ENCODE assay signal across 26 cellular contexts in the genomic region with DNA sequence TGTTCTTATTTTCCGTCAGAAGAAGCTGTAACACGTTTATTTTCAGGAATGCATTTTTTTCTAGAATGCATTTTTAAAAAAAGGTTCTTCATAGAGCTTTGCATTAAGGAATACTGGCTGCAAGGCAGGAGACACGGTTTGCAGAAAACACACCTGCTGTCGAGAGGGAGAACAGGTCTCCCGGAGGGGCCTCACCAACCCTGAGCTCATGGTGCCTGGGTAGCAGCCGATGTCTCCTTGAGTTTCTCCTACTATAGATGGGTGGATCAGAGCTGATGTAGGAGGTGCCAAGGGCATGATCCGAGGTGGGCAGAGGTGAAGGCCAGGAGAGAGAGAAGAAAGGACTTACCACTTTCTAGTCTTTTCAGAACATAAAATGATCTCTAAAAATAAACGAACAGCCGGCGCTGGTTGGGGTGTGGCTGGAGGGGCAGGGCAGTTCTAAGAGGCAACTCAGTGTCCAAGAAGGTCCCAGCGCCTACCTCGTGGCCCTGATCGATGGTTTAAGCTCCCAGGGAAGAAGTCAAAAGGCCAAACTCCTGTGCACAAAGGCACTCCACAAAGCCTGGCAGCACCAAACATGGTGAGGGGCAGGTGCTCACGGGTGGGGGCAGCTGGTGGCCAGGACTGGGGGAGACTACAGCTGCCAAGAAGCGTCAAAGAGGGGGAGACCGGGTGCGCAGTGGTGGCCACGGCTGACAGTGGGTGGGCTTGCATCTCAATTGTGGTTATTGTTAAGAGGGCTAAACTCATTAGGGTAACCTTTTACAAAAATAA. TPM values are rescaled to one million over a fixed set of nuclear protein-coding genes. Genes with fewer than 3 reads are reported as not detected.
DNase-seq lines count a peak whose midpoint lies in the region; ATAC-seq and TF ChIP-seq lines count a peak whose summit lies in the region.
"Had no signal": no experiment of that assay in that cellular context is flagged by ENCODE, and none has a peak within 500 bp of the region (broad histone marks: within the 10 kb centered on the region; RNA-seq: fewer than 3 reads in every experiment).

No MANE protein-coding gene starts in this region.

- H3K36me3 Mint-ChIP-seq in CD14-positive monocyte (no peaks in the 10 kb centered on the region), glutamatergic neuron (ENCODE audit: unreplicated experiment) (no peaks in the 10 kb centered on the region)
- H3K36me3 Mint-ChIP-seq in activated T-helper 2 cell treated with anti-CD3 and anti-CD28 coated beads, Interferon-gamma antibody, Interleukin-2, Interleukin-4, amounts not matched to agents 10 μg/mL and 5 μg/mL and 100 μg/mL, durations not matched to agents 14 hours and 24 hours and 36 hours (ENCODE audit: low read depth) = no peaks in the 10 kb centered on the region
- H3K36me3 Mint-ChIP-seq: activated naive CD8-positive, alpha-beta T cell; CD4-positive, alpha-beta memory T cell; naive thymus-derived CD8-positive, alpha-beta T cell; T-cell had no signal

- peaks cover 9% of the 10 kb centered on the region for H3K4me1 Mint-ChIP-seq in CD14-positive monocyte
- H3K4me1 Mint-ChIP-seq in glutamatergic neuron (ENCODE audit: low read depth, unreplicated experiment) = peaks cover 11% of the 10 kb centered on the region
- no peaks in the 10 kb centered on the region for H3K4me1 Mint-ChIP-seq in activated T-helper 2 cell treated with anti-CD3 and anti-CD28 coated beads, Interferon-gamma antibody, Interleukin-2, Interleukin-4, amounts not matched to agents 10 μg/mL and 5 μg/mL and 100 μg/mL, durations not matched to agents 14 hours and 24 hours and 36 hours (ENCODE audit: low read depth)

- H3K4me1 ChIP-seq in osteoblast (ENCODE audit: insufficient read depth, low read length) = peaks cover 5% of the 10 kb centered on the region
- H3K4me1 ChIP-seq: psoas muscle, thyroid gland had no signal

- intact Hi-C loops in CD14-positive monocyte (cut with micrococcal nuclease) = no loop called here
- intact Hi-C loops in activated T-helper 2 cell treated with anti-CD3 and anti-CD28 coated beads, Interferon-gamma antibody, Interleukin-2, Interleukin-4, amounts not matched to agents 10 μg/mL and 5 μg/mL and 100 μg/mL, durations not matched to agents 14 hours and 24 hours and 36 hours (cut with micrococcal nuclease) = no loop called here

- DNase-seq in AG04450 (ENCODE audit: low read depth, low spot score) (no peak), CD14-positive monocyte (ENCODE audit: low spot score) (peak; percentile 33), glutamatergic neuron (peak; percentile 9), osteoblast (ENCODE audit: insufficient read length, low spot score, missing footprints) (peak; percentile 78)
- DNase-seq in stimulated activated naive CD4-positive, alpha-beta T cell (lab: John Stamatoyannopoulos, UW) = no peak
- DNase-seq in activated T-helper 2 cell treated with anti-CD3 and anti-CD28 coated beads, Interferon-gamma antibody, Interleukin-2, Interleukin-4, amounts not matched to agents 10 μg/mL and 5 μg/mL and 100 μg/mL, durations not matched to agents 14 hours and 24 hours and 36 hours (ENCODE audit: low spot score) = no peak
- DNase-seq: activated CD4-positive, CD25-positive, alpha-beta regulatory T cell treated with anti-CD3 and anti-CD28 coated beads, Interleukin-2, amount 50 U/mL, for 72 hours; activated T-cell treated with anti-CD3 and anti-CD28 coated beads, Interleukin-2, amount 50 U/mL, for 48 hours; CD4-positive, alpha-beta memory T cell; effector CD8-positive, alpha-beta T cell; foreskin melanocyte; GOT3; mesenchymal stem cell; NCI-H146; NCI-H748 treated with DMSO at 0.1 percent for 48 hours; SIG-M5; T-cell had no signal

- H3K4me2 ChIP-seq in osteoblast (ENCODE audit: insufficient read depth, low read length) = no peak overlapping the region

- H4K20me1 ChIP-seq in osteoblast (ENCODE audit: insufficient read depth, low read length) = no peaks in the 10 kb centered on the region

- H3K27me3 ChIP-seq in AG04450 (ENCODE audit: control insufficient read depth, insufficient read depth, low read length) (no peaks in the 10 kb centered on the region), osteoblast (ENCODE audit: insufficient read depth, low read length) (no peaks in the 10 kb centered on the region)
- H3K27me3 ChIP-seq: thyroid gland had no signal

- H3K4me3 Mint-ChIP-seq in CD14-positive monocyte (no peak overlapping the region), glutamatergic neuron (ENCODE audit: unreplicated experiment) (no peak overlapping the region)
- no peak overlapping the region for H3K4me3 Mint-ChIP-seq in activated T-helper 2 cell treated with anti-CD3 and anti-CD28 coated beads, Interferon-gamma antibody, Interleukin-2, Interleukin-4, amounts not matched to agents 10 μg/mL and 5 μg/mL and 100 μg/mL, durations not matched to agents 14 hours and 24 hours and 36 hours (ENCODE audit: low read depth)
- H3K4me3 Mint-ChIP-seq: activated naive CD8-positive, alpha-beta T cell; CD4-positive, alpha-beta memory T cell; naive thymus-derived CD8-positive, alpha-beta T cell; stimulated activated naive CD8-positive, alpha-beta T cell treated with anti-CD3 and anti-CD28 coated beads, Interleukin-15, Interleukin-2, amounts not matched to agents 100 ng/mL and 50 ng/mL, for 24 hours; T-cell had no signal

- POLR2A ChIA-PET in AG04450 (lab: Yijun Ruan, JAX) = interaction anchor here (0.6 kb wide), 1 partner anchor 68 kb away, joined by 3 read pairs; no protein-coding TSS in a partner anchor

- H3K27me3 Mint-ChIP-seq in CD14-positive monocyte (ENCODE audit: low read depth in 3 of 3) = peaks cover 0 to 2% (median 1%) of the 10 kb centered on the region in 3 donors
- H3K27me3 Mint-ChIP-seq in glutamatergic neuron (ENCODE audit: unreplicated experiment) = peaks cover 13% of the 10 kb centered on the region
- no peaks in the 10 kb centered on the region for H3K27me3 Mint-ChIP-seq in activated T-helper 2 cell treated with anti-CD3 and anti-CD28 coated beads, Interferon-gamma antibody, Interleukin-2, Interleukin-4, amounts not matched to agents 10 μg/mL and 5 μg/mL and 100 μg/mL, durations not matched to agents 14 hours and 24 hours and 36 hours (ENCODE audit: low read depth)
- H3K27me3 Mint-ChIP-seq: activated naive CD8-positive, alpha-beta T cell; CD4-positive, alpha-beta memory T cell; naive thymus-derived CD8-positive, alpha-beta T cell; stimulated activated naive CD8-positive, alpha-beta T cell treated with anti-CD3 and anti-CD28 coated beads, Interleukin-15, Interleukin-2, amounts not matched to agents 100 ng/mL and 50 ng/mL, for 24 hours; T-cell had no signal

- no peaks in the 10 kb centered on the region; the same call in 1 of the 2 replicates for H3K9me3 ChIP-seq in AG04450 (ENCODE audit: control insufficient read depth, insufficient read depth, low read length)
- no peaks in the 10 kb centered on the region for H3K9me3 ChIP-seq in osteoblast (ENCODE audit: low read depth, low read length)
- H3K9me3 ChIP-seq: psoas muscle, thyroid gland had no signal

- ATAC-seq in GM19467 (IDR thresholded peaks at IDR 0.05; ENCODE audit: unreplicated experiment) (no peak), HG03045 (IDR thresholded peaks at IDR 0.05; ENCODE audit: unreplicated experiment) (no peak)
- ATAC-seq: esophagus mucosa; naive thymus-derived CD8-positive, alpha-beta T cell; psoas muscle; T-cell had no signal

- H2AFZ ChIP-seq in osteoblast (ENCODE audit: low read length) = no peak overlapping the region

- H3K27ac ChIP-seq in AG04450 (ENCODE audit: low read depth, low read length) = peak overlapping the region; percentile 2
- H3K27ac ChIP-seq in osteoblast (ENCODE audit: low read depth, low read length) = no peak overlapping the region
- H3K27ac ChIP-seq: psoas muscle, skin epidermis, thyroid gland had no signal

- no peaks in the 10 kb centered on the region for H3K79me2 ChIP-seq in osteoblast (ENCODE audit: insufficient read depth, low read length)

- no peak overlapping the region for H3K4me3 ChIP-seq in AG04450 (ENCODE audit: low read depth, low read length)
- H3K4me3 ChIP-seq in osteoblast (ENCODE audit: insufficient read depth, low read length) = no peak overlapping the region
- H3K4me3 ChIP-seq: psoas muscle, skin epidermis, thyroid gland had no signal

- H3K27ac Mint-ChIP-seq in CD14-positive monocyte (peak overlapping the region in 2 of 7 donors; percentile 11 to 17), glutamatergic neuron (ENCODE audit: unreplicated experiment) (no peak overlapping the region)
- no peak overlapping the region for H3K27ac Mint-ChIP-seq in activated T-helper 2 cell treated with anti-CD3 and anti-CD28 coated beads, Interferon-gamma antibody, Interleukin-2, Interleukin-4, amounts not matched to agents 10 μg/mL and 5 μg/mL and 100 μg/mL, durations not matched to agents 14 hours and 24 hours and 36 hours
- H3K27ac Mint-ChIP-seq: activated naive CD8-positive, alpha-beta T cell; stimulated activated naive CD8-positive, alpha-beta T cell treated with anti-CD3 and anti-CD28 coated beads, Interleukin-15, Interleukin-2, amounts not matched to agents 100 ng/mL and 50 ng/mL, for 24 hours; T-cell had no signal

- CTCF ChIA-PET in AG04450 (lab: Charles Lee) = interaction anchor here (1.0 to 8.6 kb wide), 3 partner anchors 150 to 185 kb away, joined by 3 to 255 read pairs (median 3); partner anchors contain the start of gene FAAP20

- no peak for TF ChIP-seq CTCF in AG04450 (IDR thresholded peaks at IDR 0.05; ENCODE audit: low read depth, low read length)
- no peak for TF ChIP-seq CTCF in CD14-positive monocyte (IDR thresholded peaks at IDR 0.05)
- no peak for TF ChIP-seq CTCF in glutamatergic neuron (IDR thresholded peaks at IDR 0.05; ENCODE audit: partially characterized antibody, unreplicated experiment)
- TF ChIP-seq CTCF in osteoblast (IDR thresholded peaks at IDR 0.05; ENCODE audit: extremely low read depth, low read depth, low read length) = no peak

- H3K36me3 ChIP-seq in osteoblast (ENCODE audit: insufficient read depth, low read length) = no peaks in the 10 kb centered on the region
- H3K36me3 ChIP-seq: thyroid gland had no signal

- peaks cover 0 to 6% (median 0%) of the 10 kb centered on the region in 7 donors for H3K9me3 Mint-ChIP-seq in CD14-positive monocyte
- peaks cover 5% of the 10 kb centered on the region for H3K9me3 Mint-ChIP-seq in glutamatergic neuron (ENCODE audit: unreplicated experiment)
- no peaks in the 10 kb centered on the region for H3K9me3 Mint-ChIP-seq in activated T-helper 2 cell treated with anti-CD3 and anti-CD28 coated beads, Interferon-gamma antibody, Interleukin-2, Interleukin-4, amounts not matched to agents 10 μg/mL and 5 μg/mL and 100 μg/mL, durations not matched to agents 14 hours and 24 hours and 36 hours
- H3K9me3 Mint-ChIP-seq: CD4-positive, alpha-beta memory T cell; naive thymus-derived CD8-positive, alpha-beta T cell; stimulated activated naive CD8-positive, alpha-beta T cell treated with anti-CD3 and anti-CD28 coated beads, Interleukin-15, Interleukin-2, amounts not matched to agents 100 ng/mL and 50 ng/mL, for 24 hours; T-cell had no signal

RNA-seq across cellular contexts. Expression of gene MORN1, which starts 12.2 kb away (rescaled TPM):
- polyA plus RNA-seq in AG04450 (2011; rRNA removed) = 3.0 and 3.6 TPM in 2 replicates
- 8.1 and 11.0 TPM in 2 replicates for polyA minus RNA-seq in AG04450 (2011; rRNA and poly(A)+ RNA removed)
- polyA plus RNA-seq in CD14-positive monocyte = 1 to 10 TPM; 1.5 to 1.7 TPM
- 10.8 TPM for total RNA-seq in glutamatergic neuron (ENCODE audit: unreplicated experiment)
- total RNA-seq in osteoblast = 12.4 and 13.4 TPM in 2 replicates
- total RNA-seq in activated T-helper 2 cell treated with anti-CD3 and anti-CD28 coated beads, Interferon-gamma antibody, Interleukin-2, Interleukin-4, amounts not matched to agents 10 μg/mL and 5 μg/mL and 100 μg/mL, durations not matched to agents 14 hours and 24 hours and 36 hours = 7.5 and 8.0 TPM in 2 replicates

RNA-seq across cellular contexts. Expression of gene RER1, which starts 12.5 kb away (rescaled TPM):
- polyA plus RNA-seq in AG04450 (2011; rRNA removed) (312 and 324 TPM in 2 replicates), CD14-positive monocyte (100 to 1,000 TPM; 193 to 235 TPM)
- polyA minus RNA-seq in AG04450 (2011; rRNA and poly(A)+ RNA removed) = 243 and 249 TPM in 2 replicates
- total RNA-seq in glutamatergic neuron (ENCODE audit: unreplicated experiment) (93.0 TPM), osteoblast (77.8 and 95.2 TPM in 2 replicates)
- total RNA-seq in activated T-helper 2 cell treated with anti-CD3 and anti-CD28 coated beads, Interferon-gamma antibody, Interleukin-2, Interleukin-4, amounts not matched to agents 10 μg/mL and 5 μg/mL and 100 μg/mL, durations not matched to agents 14 hours and 24 hours and 36 hours = 142 and 144 TPM in 2 replicates

RNA-seq across cellular contexts. Expression of gene PEX10, which starts 33.2 kb away (rescaled TPM):
- polyA plus RNA-seq in AG04450 (2011; rRNA removed) = 11.9 and 14.4 TPM in 2 replicates
- polyA minus RNA-seq in AG04450 (2011; rRNA and poly(A)+ RNA removed) = 9.0 and 9.1 TPM in 2 replicates
- 10 to 100 TPM in 1 of 2 donors, 1 to 10 TPM in 1; 8.2 to 10.5 TPM for polyA plus RNA-seq in CD14-positive monocyte
- total RNA-seq in glutamatergic neuron (ENCODE audit: unreplicated experiment) = 14.0 TPM
- 33.9 and 34.7 TPM in 2 replicates for total RNA-seq in osteoblast
- total RNA-seq in activated T-helper 2 cell treated with anti-CD3 and anti-CD28 coated beads, Interferon-gamma antibody, Interleukin-2, Interleukin-4, amounts not matched to agents 10 μg/mL and 5 μg/mL and 100 μg/mL, durations not matched to agents 14 hours and 24 hours and 36 hours = 17.6 and 18.2 TPM in 2 replicates

Comparison
In these comparisons a context has a peak if more than half of its experiments do, and no peak if none do; other contexts are left out.
1. DNase-seq: peak in CD14-positive monocyte (single experiment), glutamatergic neuron (single experiment) and osteoblast (single experiment); none in AG04450 (single experiment), stimulated activated naive CD4-positive, alpha-beta T cell (0 of 6) and activated T-helper 2 cell treated with anti-CD3 and anti-CD28 coated beads, Interferon-gamma antibody, Interleukin-2, Interleukin-4, amounts not matched to agents 10 μg/mL and 5 μg/mL and 100 μg/mL, durations not matched to agents 14 hours and 24 hours and 36 hours (single experiment).